Comparison of ENCODE assay signal across 9 cellular contexts in genomic region chr14:65230287-65230728, GRCh38.
DNase-seq lines count a peak whose midpoint lies in the region; ATAC-seq and TF ChIP-seq lines count a peak whose summit lies in the region.
"Had no signal": no experiment of that assay in that cellular context is flagged by ENCODE, and none has a peak within 500 bp of the region (broad histone marks: within the 10 kb centered on the region; RNA-seq: fewer than 3 reads in every experiment).

No MANE protein-coding gene starts in this region.

- no peaks in the 10 kb centered on the region for H3K9me3 Mint-ChIP-seq in activated T-cell treated with anti-CD3 and anti-CD28 coated beads, Interleukin-2, amount 50 U/mL, for 4 hours
- H3K9me3 Mint-ChIP-seq in T-cell, result no peaks in the 10 kb centered on the region

- H3K27ac Mint-ChIP-seq in T-cell, result peak overlapping the region; percentile 98

- no peaks in the 10 kb centered on the region for H3K79me2 ChIP-seq in osteoblast (ENCODE audit: insufficient read depth, low read length)

- DNase-seq in activated T-cell treated with anti-CD3 and anti-CD28 coated beads, Interleukin-2, amount 50 U/mL, for 4 hours, result no peak
- no peak for DNase-seq in activated T-cell treated with anti-CD3 and anti-CD28 coated beads, Interleukin-2, amount 50 U/mL, for 1 hour
- DNase-seq in T-cell (no peak), fibroblast of peridontal ligament (ENCODE audit: extremely low read depth) (peak; percentile 41), osteoblast (ENCODE audit: insufficient read length, low spot score, missing footprints) (no peak), NCI-H1694 treated with DMSO at 0.1 percent for 48 hours (lab: John Stamatoyannopoulos, UW) (no peak)
- DNase-seq: DND-41 had no signal

- no peaks in the 10 kb centered on the region for H3K27me3 ChIP-seq in osteoblast (ENCODE audit: insufficient read depth, low read length)

- no peaks in the 10 kb centered on the region for H3K36me3 Mint-ChIP-seq in activated T-cell treated with anti-CD3 and anti-CD28 coated beads, Interleukin-2, amount 50 U/mL, for 4 hours (ENCODE audit: insufficient read depth)
- H3K36me3 Mint-ChIP-seq in T-cell, result no peaks in the 10 kb centered on the region

- H3K4me3 ChIP-seq in osteoblast (ENCODE audit: insufficient read depth, low read length), result peak overlapping the region; percentile 62

- peaks cover 2% of the 10 kb centered on the region for H3K27me3 Mint-ChIP-seq in activated T-cell treated with anti-CD3 and anti-CD28 coated beads, Interleukin-2, amount 50 U/mL, for 4 hours (ENCODE audit: low read depth)
- no peaks in the 10 kb centered on the region for H3K27me3 Mint-ChIP-seq in T-cell

- no peak for TF ChIP-seq CTCF in osteoblast (IDR thresholded peaks at IDR 0.05; ENCODE audit: extremely low read depth, low read depth, low read length)

- H2AFZ ChIP-seq in osteoblast (ENCODE audit: low read length), result peak overlapping the region; percentile 98

- peak overlapping the region; percentile 89 for H3K4me2 ChIP-seq in osteoblast (ENCODE audit: insufficient read depth, low read length)

- H3K4me1 Mint-ChIP-seq in activated T-cell treated with anti-CD3 and anti-CD28 coated beads, Interleukin-2, amount 50 U/mL, for 4 hours (ENCODE audit: low read depth), result peaks cover 40% of the 10 kb centered on the region
- H3K4me1 Mint-ChIP-seq in T-cell, result peaks cover 31 to 58% (median 56%) of the 10 kb centered on the region in 3 donors

- H3K27ac ChIP-seq in osteoblast (ENCODE audit: low read depth, low read length), result peak overlapping the region; percentile 86

- H3K4me1 ChIP-seq in osteoblast (ENCODE audit: insufficient read depth, low read length), result peaks cover 18% of the 10 kb centered on the region

- H3K36me3 ChIP-seq in osteoblast (ENCODE audit: insufficient read depth, low read length), result no peaks in the 10 kb centered on the region

- H3K9me3 ChIP-seq in osteoblast (ENCODE audit: low read depth, low read length), result no peaks in the 10 kb centered on the region

- H3K4me3 Mint-ChIP-seq in activated T-cell treated with anti-CD3 and anti-CD28 coated beads, Interleukin-2, amount 50 U/mL, for 4 hours, result peak overlapping the region; percentile 81
- peak overlapping the region; percentile 84 to 87 (median 87) for H3K4me3 Mint-ChIP-seq in T-cell

- ATAC-seq in activated T-cell treated with anti-CD3 and anti-CD28 coated beads, Interleukin-2, amount 50 U/mL, for 4 hours, result peak in 1 of 2 donors; percentile 13
- ATAC-seq in T-cell (replicated peaks in 1 of 4), result peak in 1 of 4 experiments; percentile 4
- ATAC-seq in HG02623 (IDR thresholded peaks at IDR 0.05; ENCODE audit: unreplicated experiment), result no peak
- ATAC-seq in GM19397 (IDR thresholded peaks at IDR 0.05; ENCODE audit: unreplicated experiment), result no peak

- POLR2A ChIA-PET in T-cell (lab: Charles Lee), result no interaction called here

- no peaks in the 10 kb centered on the region for H4K20me1 ChIP-seq in osteoblast (ENCODE audit: insufficient read depth, low read length)

- CTCF ChIA-PET in T-cell (lab: Charles Lee), result no interaction called here
